21 cellular contexts compared by ENCODE assay signal in the genomic region with DNA sequence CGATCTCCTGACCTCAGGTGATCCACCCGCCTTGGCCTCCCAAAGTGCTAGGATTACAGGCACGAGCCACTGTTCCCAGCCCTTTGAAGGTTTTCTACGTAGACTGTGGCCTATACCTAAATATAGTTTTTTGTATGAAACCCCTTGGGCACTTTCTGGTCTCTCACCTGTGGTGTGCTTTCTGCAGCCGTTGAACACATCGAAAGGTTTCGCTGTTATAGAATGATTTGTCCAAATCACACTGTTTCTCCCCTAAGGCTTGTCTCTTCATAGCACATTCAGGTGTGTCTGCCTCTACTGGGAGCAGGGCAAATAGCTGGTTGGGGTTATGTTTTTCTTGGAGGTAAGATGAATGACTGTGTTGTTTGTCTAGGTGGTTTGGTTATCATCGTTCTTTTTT.
"Had no signal": no experiment of that assay in that cellular context is flagged by ENCODE, and none has a peak within 500 bp of the region (broad histone marks: within the 10 kb centered on the region; RNA-seq: fewer than 3 reads in every experiment).

No MANE protein-coding gene starts in this region.

- H3K27ac ChIP-seq: ascending aorta, SK-N-MC, VCaP had no signal

- H3K9me3 Mint-ChIP-seq: activated CD4-positive, alpha-beta memory T cell treated with anti-CD3 and anti-CD28 coated beads, Interleukin-2, amount 10 ng/mL, durations not matched to agents 7 days and 5 days; activated T-helper 17 cell treated with anti-CD3 and anti-CD28 coated beads, Interleukin-2, amount 50 U/mL, for 72 hours had no signal

- H3K27me3 ChIP-seq: ascending aorta had no signal

- H3K4me1 ChIP-seq: ascending aorta had no signal

- H3K4me3 ChIP-seq: ascending aorta, SK-N-MC had no signal

- H3K36me3 Mint-ChIP-seq: brain, T-cell had no signal

- H3K9me3 ChIP-seq: ascending aorta had no signal

- H3K27me3 Mint-ChIP-seq: activated CD4-positive, alpha-beta memory T cell treated with anti-CD3 and anti-CD28 coated beads, Interleukin-2, amount 10 ng/mL, durations not matched to agents 7 days and 5 days; activated T-helper 17 cell treated with anti-CD3 and anti-CD28 coated beads, Interleukin-2, amount 50 U/mL, for 72 hours had no signal

- DNase-seq: activated CD4-positive, alpha-beta memory T cell treated with anti-CD3 and anti-CD28 coated beads, Interleukin-2, amount 10 ng/mL, durations not matched to agents 7 days and 5 days; activated CD4-positive, alpha-beta T cell treated with anti-CD3 and anti-CD28 coated beads, Interleukin-2, amount 50 U/mL, for 1 hour; activated CD4-positive, CD25-positive, alpha-beta regulatory T cell; activated gamma-delta T cell treated with Interleukin-2 at 50 U/mL for 16 hours; activated naive CD4-positive, alpha-beta T cell treated with anti-CD3 and anti-CD28 coated beads, Interleukin-2, amount 50 U/mL, for 16 hours; activated T-cell treated with anti-CD3 and anti-CD28 coated beads for 4 hours; activated T-cell treated with anti-CD3 and anti-CD28 coated beads, Interleukin-2, amount 50 U/mL, for 48 hours; amniotic stem cell; NCI-H1105 treated with DMSO at 0.1 percent for 48 hours; NCI-H1694; NCI-H2029; NCI-H524 treated with DMSO at 0.1 percent for 48 hours; RPMI8226; T-cell; T-helper 2 cell; T1000 had no signal

- H3K4me1 Mint-ChIP-seq: activated CD4-positive, alpha-beta memory T cell treated with anti-CD3 and anti-CD28 coated beads, Interleukin-2, amount 10 ng/mL, durations not matched to agents 7 days and 5 days; activated T-helper 17 cell treated with anti-CD3 and anti-CD28 coated beads, Interleukin-2, amount 50 U/mL, for 72 hours; T-cell had no signal

- H3K27ac Mint-ChIP-seq: activated CD4-positive, alpha-beta memory T cell treated with anti-CD3 and anti-CD28 coated beads, Interleukin-2, amount 10 ng/mL, durations not matched to agents 7 days and 5 days; activated T-helper 17 cell treated with anti-CD3 and anti-CD28 coated beads, Interleukin-2, amount 50 U/mL, for 72 hours; brain; T-cell had no signal

- H3K36me3 ChIP-seq: ascending aorta had no signal

- H3K4me3 Mint-ChIP-seq: activated CD4-positive, alpha-beta memory T cell treated with anti-CD3 and anti-CD28 coated beads, Interleukin-2, amount 10 ng/mL, durations not matched to agents 7 days and 5 days; activated T-helper 17 cell treated with anti-CD3 and anti-CD28 coated beads, Interleukin-2, amount 50 U/mL, for 72 hours; brain; T-cell had no signal
